In genomic region chr14:68634346-68634745, GRCh38 we compare ENCODE assay signal across 20 cellular contexts.
A peak's percentile ranks its signal among the peaks of the same experiment; 100 is the strongest.
DNase-seq lines count a peak whose midpoint lies in the region; ATAC-seq and TF ChIP-seq lines count a peak whose summit lies in the region.
"Had no signal": no experiment of that assay in that cellular context is flagged by ENCODE, and none has a peak within 500 bp of the region (broad histone marks: within the 10 kb centered on the region; RNA-seq: fewer than 3 reads in every experiment).

No MANE protein-coding gene starts in this region.

- no peak overlapping the region for H2AK5ac ChIP-seq in neuronal stem cell (ENCODE audit: low read depth, low read length)

- no peaks in the 10 kb centered on the region for H3K79me1 ChIP-seq in neuronal stem cell (ENCODE audit: low read depth, low read length)

- no peak for TF ChIP-seq POLR2A in uterus (IDR thresholded peaks at IDR 0.05)

- WGBS in heart right ventricle, 2 donors = 79 to 91% methylated on average over 9 of the region's 9 CpGs
- no CpG with 5 or more reads among the region's 9 CpGs for WGBS in neuronal stem cell (ENCODE audit: extremely low coverage in 2 of 2, insufficient read length in 2 of 2, insufficient replicate concordance in 1 of 2), 2 donors

- H4K8ac ChIP-seq in neuronal stem cell (ENCODE audit: low read depth, low read length) = no peak overlapping the region

- no peak overlapping the region for H3K23ac ChIP-seq in neuronal stem cell (ENCODE audit: low read depth, low read length, poor library complexity)

- H3K4me3 ChIP-seq in heart right ventricle = no peak overlapping the region
- no peak overlapping the region for H3K4me3 ChIP-seq in neuronal stem cell (ENCODE audit: low read length in 2 of 2)
- no peak overlapping the region for H3K4me3 ChIP-seq in uterus
- H3K4me3 ChIP-seq: pancreas had no signal

- H3K18ac ChIP-seq in neuronal stem cell (ENCODE audit: low read length) = peak overlapping the region; percentile 11

- H3K4me1 ChIP-seq in heart right ventricle = peaks cover 19 to 78% (median 54%) of the 10 kb centered on the region in 9 donors
- H3K4me1 ChIP-seq in neuronal stem cell (ENCODE audit: control insufficient read depth in 2 of 2, insufficient read depth in 1 of 2, low read depth in 1 of 2, low read length in 2 of 2) = peaks cover 29 to 33% of the 10 kb centered on the region in 2 donors
- peaks cover 23 to 33% of the 10 kb centered on the region in 2 donors for H3K4me1 ChIP-seq in uterus

- no peak for ATAC-seq in heart right ventricle
- no peak for ATAC-seq in Right ventricle myocardium inferior
- ATAC-seq in GM19463 (IDR thresholded peaks at IDR 0.05; ENCODE audit: unreplicated experiment) = no peak
- ATAC-seq in stimulated activated effector memory CD8-positive, alpha-beta T cell treated with anti-CD3 and anti-CD28 coated beads, Interleukin-12 subunit alpha, Interleukin-12 subunit beta, amount 100 ng/mL, for 72 hours = no peak
- ATAC-seq in HG02852 (IDR thresholded peaks at IDR 0.05; ENCODE audit: unreplicated experiment) = no peak
- ATAC-seq: activated T-cell treated with anti-CD3 and anti-CD28 coated beads, Interleukin-2, amount 50 U/mL, for 4 hours; Panc1; pancreas had no signal

- H2BK5ac ChIP-seq in neuronal stem cell (ENCODE audit: low read length) = no peak overlapping the region

- no peak overlapping the region for H3K4ac ChIP-seq in neuronal stem cell (ENCODE audit: low read length)

- H3K27ac Mint-ChIP-seq in stimulated activated effector memory CD8-positive, alpha-beta T cell treated with anti-CD3 and anti-CD28 coated beads, Interleukin-12 subunit alpha, Interleukin-12 subunit beta, amount 100 ng/mL, for 72 hours = no peak overlapping the region
- H3K27ac Mint-ChIP-seq: activated naive CD4-positive, alpha-beta T cell treated with anti-CD3 and anti-CD28 coated beads, Interleukin-2, amount 50 U/mL, for 24 hours; CD4-positive, alpha-beta T cell had no signal

- no peak overlapping the region for H3K14ac ChIP-seq in neuronal stem cell (ENCODE audit: low read length)

- H2BK120ac ChIP-seq in neuronal stem cell (ENCODE audit: low read depth, low read length) = no peak overlapping the region

- H3K4me1 Mint-ChIP-seq in stimulated activated effector memory CD8-positive, alpha-beta T cell treated with anti-CD3 and anti-CD28 coated beads, Interleukin-12 subunit alpha, Interleukin-12 subunit beta, amount 100 ng/mL, for 72 hours = no peaks in the 10 kb centered on the region
- H3K4me1 Mint-ChIP-seq: activated naive CD4-positive, alpha-beta T cell treated with anti-CD3 and anti-CD28 coated beads, Interleukin-2, amount 50 U/mL, for 24 hours had no signal

- H3K36me3 ChIP-seq in heart right ventricle = no peaks in the 10 kb centered on the region
- no peaks in the 10 kb centered on the region for H3K36me3 ChIP-seq in neuronal stem cell (replicated peaks in 1 of 2; ENCODE audit: control insufficient read depth in 2 of 2, insufficient read depth in 2 of 2, low read length in 2 of 2)
- H3K36me3 ChIP-seq in uterus = no peaks in the 10 kb centered on the region
- H3K36me3 ChIP-seq: pancreas had no signal

- no peaks in the 10 kb centered on the region for H3K27me3 ChIP-seq in heart right ventricle
- no peaks in the 10 kb centered on the region for H3K27me3 ChIP-seq in neuronal stem cell (ENCODE audit: control insufficient read depth in 3 of 3, insufficient read depth in 3 of 3, low read depth in 1 of 3, low read length in 3 of 3)
- H3K27me3 ChIP-seq in uterus = no peaks in the 10 kb centered on the region
- H3K27me3 ChIP-seq: pancreas had no signal

- no peak overlapping the region for H4K91ac ChIP-seq in neuronal stem cell (ENCODE audit: low read depth, low read length, poor library complexity)

- DNase-seq in heart right ventricle (no peak), Right ventricle myocardium inferior (ENCODE audit: missing footprints) (no peak), iPS-NIHi11 (ENCODE audit: low spot score) (peak; percentile 42), neuronal stem cell (ENCODE audit: low spot score) (no peak), uterus (peak in 1 of 2 donors; percentile 19)
- no peak for DNase-seq in stimulated activated effector memory CD8-positive, alpha-beta T cell treated with anti-CD3 and anti-CD28 coated beads, Interleukin-12 subunit alpha, Interleukin-12 subunit beta, amount 100 ng/mL, for 72 hours (ENCODE audit: low spot score in 2 of 2)
- DNase-seq: activated CD4-positive, alpha-beta T cell treated with anti-CD3 and anti-CD28 coated beads, Interleukin-2, amount 50 U/mL, for 4 hours; activated T-cell treated with anti-CD3 and anti-CD28 coated beads, Interleukin-2, amount 50 U/mL, for 4 hours; CD4-positive, alpha-beta T cell; erythroblast; HCEC 1CT; NCI-H1417 treated with DMSO at 0.1 percent for 48 hours; NCI-H2171; NCI-H748 treated with DMSO at 0.1 percent for 48 hours; pancreas; small intestine had no signal

- H2BK12ac ChIP-seq in neuronal stem cell (ENCODE audit: low read length) = no peak overlapping the region

- no peaks in the 10 kb centered on the region for H3K9me3 ChIP-seq in heart right ventricle
- peaks cover 0 to 11% of the 10 kb centered on the region in 2 donors for H3K9me3 ChIP-seq in neuronal stem cell (replicated peaks in 1 of 2; ENCODE audit: control insufficient read depth in 2 of 2, insufficient read depth in 1 of 2, low read depth in 1 of 2, low read length in 2 of 2)
- no peaks in the 10 kb centered on the region for H3K9me3 ChIP-seq in uterus
- H3K9me3 ChIP-seq: pancreas had no signal

- no peaks in the 10 kb centered on the region for H3K9me3 Mint-ChIP-seq in stimulated activated effector memory CD8-positive, alpha-beta T cell treated with anti-CD3 and anti-CD28 coated beads, Interleukin-12 subunit alpha, Interleukin-12 subunit beta, amount 100 ng/mL, for 72 hours
- H3K9me3 Mint-ChIP-seq: activated naive CD4-positive, alpha-beta T cell treated with anti-CD3 and anti-CD28 coated beads, Interleukin-2, amount 50 U/mL, for 24 hours; activated T-cell treated with anti-CD3 and anti-CD28 coated beads, Interleukin-2, amount 50 U/mL, for 4 hours; CD4-positive, alpha-beta T cell had no signal

- H3K27ac ChIP-seq in heart right ventricle = peak overlapping the region in 8 of 10 donors; percentile 46 to 91 (median 80)
- H3K27ac ChIP-seq in neuronal stem cell (replicated peaks; ENCODE audit: low read length) = no peak overlapping the region
- H3K27ac ChIP-seq in uterus = peak overlapping the region; percentile 82 to 86

- no peak overlapping the region for H3K9ac ChIP-seq in neuronal stem cell (ENCODE audit: low read depth, low read length, poor library complexity)

- no peak overlapping the region for H3K4me3 Mint-ChIP-seq in stimulated activated effector memory CD8-positive, alpha-beta T cell treated with anti-CD3 and anti-CD28 coated beads, Interleukin-12 subunit alpha, Interleukin-12 subunit beta, amount 100 ng/mL, for 72 hours
- H3K4me3 Mint-ChIP-seq: activated naive CD4-positive, alpha-beta T cell treated with anti-CD3 and anti-CD28 coated beads, Interleukin-2, amount 50 U/mL, for 24 hours; activated T-cell treated with anti-CD3 and anti-CD28 coated beads, Interleukin-2, amount 50 U/mL, for 4 hours; CD4-positive, alpha-beta T cell had no signal

- intact Hi-C loops in heart right ventricle (cut with DNase I) = no loop called here
- intact Hi-C loops in Right ventricle myocardium inferior (cut with DNase I) = no loop called here
- intact Hi-C loops in uterus (cut with DNase I; ENCODE audit: low total_unique reads) = no loop called here

- TF ChIP-seq CTCF in heart right ventricle (IDR thresholded peaks at IDR 0.05) = no peak
- no peak for TF ChIP-seq CTCF in uterus (IDR thresholded peaks at IDR 0.05)

- H2BK15ac ChIP-seq in neuronal stem cell (ENCODE audit: low read length) = no peak overlapping the region

- H3K36me3 Mint-ChIP-seq in stimulated activated effector memory CD8-positive, alpha-beta T cell treated with anti-CD3 and anti-CD28 coated beads, Interleukin-12 subunit alpha, Interleukin-12 subunit beta, amount 100 ng/mL, for 72 hours = no peaks in the 10 kb centered on the region
- H3K36me3 Mint-ChIP-seq: activated naive CD4-positive, alpha-beta T cell treated with anti-CD3 and anti-CD28 coated beads, Interleukin-2, amount 50 U/mL, for 24 hours had no signal

- H2AFZ ChIP-seq in neuronal stem cell (ENCODE audit: low read length) = no peak overlapping the region

- H3K4me2 ChIP-seq in neuronal stem cell (ENCODE audit: insufficient read depth, low read length, poor library complexity, severe bottlenecking) = no peak overlapping the region
